1 cellular context compared by ENCODE assay signal in the genomic region with DNA sequence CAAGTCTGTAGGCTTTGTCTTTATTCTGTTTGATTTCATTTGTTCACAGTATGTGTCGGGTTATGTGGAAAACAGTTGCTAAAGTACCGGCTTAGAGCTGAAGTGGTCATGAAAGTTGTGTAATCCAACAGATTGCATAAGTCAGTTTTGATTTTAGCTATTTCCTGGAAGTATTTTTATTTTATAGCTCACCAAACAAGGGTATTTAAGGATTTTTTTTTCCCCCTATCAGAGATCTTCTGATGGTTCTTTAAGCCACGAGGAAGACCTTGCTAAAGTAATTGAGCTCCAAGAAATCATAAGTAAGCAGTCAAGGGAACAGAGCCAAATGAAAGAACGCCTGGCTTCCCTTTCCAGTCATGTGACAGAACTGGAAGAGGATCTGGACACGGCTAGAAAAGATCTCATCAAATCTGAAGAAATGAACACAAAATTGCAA.
TF ChIP-seq lines count a peak whose summit lies in the region.

No MANE protein-coding gene starts in this region.

TF ChIP-seq in K562, 482 proteins besides CTCF, POLR2A, EP300 and RAD21:
- TF ChIP-seq, protein P1, sequence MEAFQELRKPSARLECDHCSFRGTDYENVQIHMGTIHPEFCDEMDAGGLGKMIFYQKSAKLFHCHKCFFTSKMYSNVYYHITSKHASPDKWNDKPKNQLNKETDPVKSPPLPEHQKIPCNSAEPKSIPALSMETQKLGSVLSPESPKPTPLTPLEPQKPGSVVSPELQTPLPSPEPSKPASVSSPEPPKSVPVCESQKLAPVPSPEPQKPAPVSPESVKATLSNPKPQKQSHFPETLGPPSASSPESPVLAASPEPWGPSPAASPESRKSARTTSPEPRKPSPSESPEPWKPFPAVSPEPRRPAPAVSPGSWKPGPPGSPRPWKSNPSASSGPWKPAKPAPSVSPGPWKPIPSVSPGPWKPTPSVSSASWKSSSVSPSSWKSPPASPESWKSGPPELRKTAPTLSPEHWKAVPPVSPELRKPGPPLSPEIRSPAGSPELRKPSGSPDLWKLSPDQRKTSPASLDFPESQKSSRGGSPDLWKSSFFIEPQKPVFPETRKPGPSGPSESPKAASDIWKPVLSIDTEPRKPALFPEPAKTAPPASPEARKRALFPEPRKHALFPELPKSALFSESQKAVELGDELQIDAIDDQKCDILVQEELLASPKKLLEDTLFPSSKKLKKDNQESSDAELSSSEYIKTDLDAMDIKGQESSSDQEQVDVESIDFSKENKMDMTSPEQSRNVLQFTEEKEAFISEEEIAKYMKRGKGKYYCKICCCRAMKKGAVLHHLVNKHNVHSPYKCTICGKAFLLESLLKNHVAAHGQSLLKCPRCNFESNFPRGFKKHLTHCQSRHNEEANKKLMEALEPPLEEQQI (IDR thresholded peaks at IDR 0.05) = no peak
- peak; percentile 32; the same call in 1 of the 2 replicates for TF ChIP-seq CEBPB (tag; IDR thresholded peaks at IDR 0.05)
